ENCODE assay signal across 1 cellular context in genomic region chr6:1777921-1778692, GRCh38.
TF ChIP-seq lines count a peak whose summit lies in the region.

No MANE protein-coding gene starts in this region.

TF ChIP-seq in GM23338, 12 proteins besides CTCF, POLR2A, EP300 and RAD21 (continued from another document):
- TF ChIP-seq ZNF462 (CRISPR knock-in tag; IDR thresholded peaks at IDR 0.05) (no peak), ETS1 (IDR thresholded peaks at IDR 0.05) (no peak)
